ENCODE assay signal across 22 cellular contexts in genomic region chr1:27356277-27356627, GRCh38. TPM values are rescaled to one million over a fixed set of nuclear protein-coding genes. Genes with fewer than 3 reads are reported as not detected.
DNase-seq lines count a peak whose midpoint lies in the region; ATAC-seq lines count a peak whose summit lies in the region.
"Had no signal": no experiment of that assay in that cellular context is flagged by ENCODE, and none has a peak within 500 bp of the region (broad histone marks: within the 10 kb centered on the region; RNA-seq: fewer than 3 reads in every experiment).

No MANE protein-coding gene starts in this region.

- H2BK12ac ChIP-seq in neuronal stem cell (ENCODE audit: low read length): no peak overlapping the region

- H3K79me1 ChIP-seq in neuronal stem cell (ENCODE audit: low read depth, low read length): no peaks in the 10 kb centered on the region

- no peak overlapping the region for H3K4me3 Mint-ChIP-seq in T-helper 1 cell treated with Interleukin-12 subunit alpha and Interleukin-12 subunit beta and Interleukin-4 antibody, amounts not matched to agents 30 μg/mL and 1 μg/mL, for 36 hours
- peak overlapping the region; percentile 75 to 88 (median 81) for H3K4me3 Mint-ChIP-seq in IgD-negative memory B cell
- peak overlapping the region; percentile 48 for H3K4me3 Mint-ChIP-seq in activated naive CD8-positive, alpha-beta T cell treated with anti-CD3 and anti-CD28 coated beads, Interleukin-2, amount 10 ng/mL, durations not matched to agents 7 days and 5 days
- H3K4me3 Mint-ChIP-seq: nephron progenitor cell had no signal

- H3K9me3 ChIP-seq in neuronal stem cell (replicated peaks in 1 of 2; ENCODE audit: control insufficient read depth in 2 of 2, insufficient read depth in 1 of 2, low read depth in 1 of 2, low read length in 2 of 2): no peaks in the 10 kb centered on the region
- H3K9me3 ChIP-seq: psoas muscle, tibial nerve had no signal

- no peak overlapping the region for H3K4me2 ChIP-seq in neuronal stem cell (ENCODE audit: insufficient read depth, low read length, poor library complexity, severe bottlenecking)
- H3K4me2 ChIP-seq: smooth muscle cell had no signal

- no peak for ATAC-seq in activated naive CD8-positive, alpha-beta T cell treated with anti-CD3 and anti-CD28 coated beads, Interleukin-2, amount 10 ng/mL, durations not matched to agents 7 days and 5 days (ENCODE audit: low read depth)
- ATAC-seq in HG02798 (IDR thresholded peaks at IDR 0.05; ENCODE audit: poor library complexity, unreplicated experiment): no peak
- ATAC-seq: Right ventricle myocardium inferior had no signal

- H4K91ac ChIP-seq in neuronal stem cell (ENCODE audit: low read depth, low read length, poor library complexity): no peak overlapping the region

- H3K14ac ChIP-seq in neuronal stem cell (ENCODE audit: low read length): no peak overlapping the region

- H2BK5ac ChIP-seq in neuronal stem cell (ENCODE audit: low read length): peak overlapping the region; percentile 45

- WGBS in neuronal stem cell (ENCODE audit: extremely low coverage in 2 of 2, insufficient read length in 2 of 2, insufficient replicate concordance in 1 of 2), 2 donors: no CpG with 5 or more reads among the region's 13 CpGs

- POLR2A ChIA-PET in activated naive CD8-positive, alpha-beta T cell treated with anti-CD3 and anti-CD28 coated beads, Interleukin-2, amount 10 ng/mL, durations not matched to agents 7 days and 5 days (lab: Charles Lee): interaction anchor here (1.1 to 4.2 kb wide), 4 partner anchors 9 to 32 kb away, joined by 3 to 29 read pairs (median 14); partner anchors contain the start of genes MAP3K6 and SYTL1

- peaks cover 3 to 57% of the 10 kb centered on the region in 2 donors for H3K36me3 ChIP-seq in neuronal stem cell (replicated peaks in 1 of 2; ENCODE audit: control insufficient read depth in 2 of 2, insufficient read depth in 2 of 2, low read length in 2 of 2)

- H4K8ac ChIP-seq in neuronal stem cell (ENCODE audit: low read depth, low read length): no peak overlapping the region

- H3K36me3 Mint-ChIP-seq in T-helper 1 cell treated with Interleukin-12 subunit alpha and Interleukin-12 subunit beta and Interleukin-4 antibody, amounts not matched to agents 30 μg/mL and 1 μg/mL, for 36 hours (ENCODE audit: low read depth): peaks cover 4% of the 10 kb centered on the region
- H3K36me3 Mint-ChIP-seq in IgD-negative memory B cell: no peaks in the 10 kb centered on the region
- no peaks in the 10 kb centered on the region for H3K36me3 Mint-ChIP-seq in activated naive CD8-positive, alpha-beta T cell treated with anti-CD3 and anti-CD28 coated beads, Interleukin-2, amount 10 ng/mL, durations not matched to agents 7 days and 5 days

- no peaks in the 10 kb centered on the region for H3K9me3 Mint-ChIP-seq in T-helper 1 cell treated with Interleukin-12 subunit alpha and Interleukin-12 subunit beta and Interleukin-4 antibody, amounts not matched to agents 30 μg/mL and 1 μg/mL, for 36 hours
- no peaks in the 10 kb centered on the region for H3K9me3 Mint-ChIP-seq in IgD-negative memory B cell
- H3K9me3 Mint-ChIP-seq in activated naive CD8-positive, alpha-beta T cell treated with anti-CD3 and anti-CD28 coated beads, Interleukin-2, amount 10 ng/mL, durations not matched to agents 7 days and 5 days: no peaks in the 10 kb centered on the region
- H3K9me3 Mint-ChIP-seq: nephron progenitor cell; T-helper 2 cell treated with Interferon-gamma antibody and Interleukin-4, amounts not matched to agents 5 μg/mL and 100 μg/mL, for 36 hours had no signal

- no peak overlapping the region for H3K27ac ChIP-seq in neuronal stem cell (replicated peaks; ENCODE audit: low read length)
- H3K27ac ChIP-seq: psoas muscle had no signal

- no peak overlapping the region for H3K23ac ChIP-seq in neuronal stem cell (ENCODE audit: low read depth, low read length, poor library complexity)

- no peak overlapping the region for H3K4me3 ChIP-seq in neuronal stem cell (ENCODE audit: low read length in 2 of 2)
- H3K4me3 ChIP-seq: psoas muscle, smooth muscle cell, tibial nerve had no signal

- H2BK15ac ChIP-seq in neuronal stem cell (ENCODE audit: low read length): peak overlapping the region; percentile 42

- H2AFZ ChIP-seq in neuronal stem cell (ENCODE audit: low read length): no peak overlapping the region

- H3K4me1 Mint-ChIP-seq in T-helper 1 cell treated with Interleukin-12 subunit alpha and Interleukin-12 subunit beta and Interleukin-4 antibody, amounts not matched to agents 30 μg/mL and 1 μg/mL, for 36 hours (ENCODE audit: low read depth): peaks cover 20% of the 10 kb centered on the region
- peaks cover 17 to 32% (median 29%) of the 10 kb centered on the region in 3 donors for H3K4me1 Mint-ChIP-seq in IgD-negative memory B cell
- peaks cover 27% of the 10 kb centered on the region for H3K4me1 Mint-ChIP-seq in activated naive CD8-positive, alpha-beta T cell treated with anti-CD3 and anti-CD28 coated beads, Interleukin-2, amount 10 ng/mL, durations not matched to agents 7 days and 5 days

- peak overlapping the region; percentile 49 for H3K27ac Mint-ChIP-seq in T-helper 1 cell treated with Interleukin-12 subunit alpha and Interleukin-12 subunit beta and Interleukin-4 antibody, amounts not matched to agents 30 μg/mL and 1 μg/mL, for 36 hours
- peak overlapping the region in 2 of 3 donors; percentile 39 to 85 for H3K27ac Mint-ChIP-seq in IgD-negative memory B cell
- H3K27ac Mint-ChIP-seq in activated naive CD8-positive, alpha-beta T cell treated with anti-CD3 and anti-CD28 coated beads, Interleukin-2, amount 10 ng/mL, durations not matched to agents 7 days and 5 days: peak overlapping the region; percentile 86
- H3K27ac Mint-ChIP-seq: nephron progenitor cell had no signal

- DNase-seq in T-helper 1 cell (no peak), neuronal stem cell (ENCODE audit: low spot score) (no peak), D341Med (ENCODE audit: low spot score) (no peak), SHP77 treated with DMSO at 0.1 percent for 48 hours (lab: John Stamatoyannopoulos, UW) (no peak)
- no peak for DNase-seq in activated naive CD8-positive, alpha-beta T cell treated with anti-CD3 and anti-CD28 coated beads, Interleukin-2, amount 10 ng/mL, durations not matched to agents 7 days and 5 days
- DNase-seq: 8988T, aorta, islet precursor cell, NCI-H1694, NCI-H345, nephron progenitor cell, psoas muscle had no signal

- H2AK5ac ChIP-seq in neuronal stem cell (ENCODE audit: low read depth, low read length): peak overlapping the region; percentile 93

- H3K4me1 ChIP-seq in neuronal stem cell (ENCODE audit: control insufficient read depth in 2 of 2, insufficient read depth in 1 of 2, low read depth in 1 of 2, low read length in 2 of 2): peaks cover 3 to 16% of the 10 kb centered on the region in 2 donors
- H3K4me1 ChIP-seq: psoas muscle had no signal

- no peak overlapping the region for H2BK120ac ChIP-seq in neuronal stem cell (ENCODE audit: low read depth, low read length)

- peaks cover 0 to 35% (median 9%) of the 10 kb centered on the region in 3 experiments for H3K27me3 ChIP-seq in neuronal stem cell (ENCODE audit: control insufficient read depth in 3 of 3, insufficient read depth in 3 of 3, low read depth in 1 of 3, low read length in 3 of 3)
- H3K27me3 ChIP-seq: tibial nerve had no signal

- no peak overlapping the region for H3K9ac ChIP-seq in neuronal stem cell (ENCODE audit: low read depth, low read length, poor library complexity)

- H3K4ac ChIP-seq in neuronal stem cell (ENCODE audit: low read length): no peak overlapping the region

- H3K27me3 Mint-ChIP-seq in T-helper 1 cell treated with Interleukin-12 subunit alpha and Interleukin-12 subunit beta and Interleukin-4 antibody, amounts not matched to agents 30 μg/mL and 1 μg/mL, for 36 hours (ENCODE audit: low read depth): no peaks in the 10 kb centered on the region
- peaks cover 2% of the 10 kb centered on the region for H3K27me3 Mint-ChIP-seq in IgD-negative memory B cell
- H3K27me3 Mint-ChIP-seq in activated naive CD8-positive, alpha-beta T cell treated with anti-CD3 and anti-CD28 coated beads, Interleukin-2, amount 10 ng/mL, durations not matched to agents 7 days and 5 days: peaks cover 6% of the 10 kb centered on the region

- no peak overlapping the region for H3K18ac ChIP-seq in neuronal stem cell (ENCODE audit: low read length)

RNA-seq across cellular contexts. Expression of gene MAP3K6, which starts 10.5 kb away (rescaled TPM):
- 3.9 TPM for polyA plus RNA-seq in IgD-negative memory B cell
- 1 to 10 TPM; 8.6 to 9.0 TPM for total RNA-seq in activated naive CD8-positive, alpha-beta T cell treated with anti-CD3 and anti-CD28 coated beads, Interleukin-2, amount 10 ng/mL, durations not matched to agents 7 days and 5 days
- 8.4 TPM for polyA plus RNA-seq in neuronal stem cell (2013, experiment 1 of 2)
- polyA plus RNA-seq in neuronal stem cell (2013, experiment 2 of 2): 8.3 TPM

RNA-seq across cellular contexts. Expression of gene SYTL1, which starts 14.4 kb away (rescaled TPM):
- 130 TPM for polyA plus RNA-seq in IgD-negative memory B cell
- 100 to 1,000 TPM; 103 to 105 TPM for total RNA-seq in activated naive CD8-positive, alpha-beta T cell treated with anti-CD3 and anti-CD28 coated beads, Interleukin-2, amount 10 ng/mL, durations not matched to agents 7 days and 5 days
- 8.5 TPM for polyA plus RNA-seq in neuronal stem cell (2013, experiment 1 of 2)
- polyA plus RNA-seq in neuronal stem cell (2013, experiment 2 of 2): 8.0 TPM

RNA-seq across cellular contexts. Expression of gene FCN3, which starts 18.4 kb away (rescaled TPM):
- not detected for polyA plus RNA-seq in IgD-negative memory B cell
- total RNA-seq in activated naive CD8-positive, alpha-beta T cell treated with anti-CD3 and anti-CD28 coated beads, Interleukin-2, amount 10 ng/mL, durations not matched to agents 7 days and 5 days: not detected
- not detected for polyA plus RNA-seq in neuronal stem cell (2013, experiment 1 of 2)
- polyA plus RNA-seq in neuronal stem cell (2013, experiment 2 of 2): not detected
- total RNA-seq: chondrocyte, M059J, smooth muscle cell had no signal
- polyA plus RNA-seq: BJ, smooth muscle cell had no signal

RNA-seq across cellular contexts. Expression of gene CD164L2, which starts 26.9 kb away (rescaled TPM):
- polyA plus RNA-seq in IgD-negative memory B cell: not detected
- not detected for total RNA-seq in activated naive CD8-positive, alpha-beta T cell treated with anti-CD3 and anti-CD28 coated beads, Interleukin-2, amount 10 ng/mL, durations not matched to agents 7 days and 5 days
- polyA plus RNA-seq in neuronal stem cell (2013, experiment 1 of 2): 0.07 TPM
- polyA plus RNA-seq in neuronal stem cell (2013, experiment 2 of 2): 0.10 TPM
- total RNA-seq: aorta, chondrocyte, M059J, psoas muscle, Right ventricle myocardium inferior, tibial nerve had no signal
- polyA plus RNA-seq: aorta, BJ, psoas muscle had no signal

RNA-seq across cellular contexts. Expression of gene TMEM222, which starts 34.3 kb away (rescaled TPM):
- polyA plus RNA-seq in IgD-negative memory B cell: 68.0 TPM
- 10 to 100 TPM; 35.8 to 40.4 TPM for total RNA-seq in activated naive CD8-positive, alpha-beta T cell treated with anti-CD3 and anti-CD28 coated beads, Interleukin-2, amount 10 ng/mL, durations not matched to agents 7 days and 5 days
- polyA plus RNA-seq in neuronal stem cell (2013, experiment 1 of 2): 23.9 TPM
- polyA plus RNA-seq in neuronal stem cell (2013, experiment 2 of 2): 22.3 TPM
